Comparison of ENCODE assay signal across 20 cellular contexts in the genomic region with DNA sequence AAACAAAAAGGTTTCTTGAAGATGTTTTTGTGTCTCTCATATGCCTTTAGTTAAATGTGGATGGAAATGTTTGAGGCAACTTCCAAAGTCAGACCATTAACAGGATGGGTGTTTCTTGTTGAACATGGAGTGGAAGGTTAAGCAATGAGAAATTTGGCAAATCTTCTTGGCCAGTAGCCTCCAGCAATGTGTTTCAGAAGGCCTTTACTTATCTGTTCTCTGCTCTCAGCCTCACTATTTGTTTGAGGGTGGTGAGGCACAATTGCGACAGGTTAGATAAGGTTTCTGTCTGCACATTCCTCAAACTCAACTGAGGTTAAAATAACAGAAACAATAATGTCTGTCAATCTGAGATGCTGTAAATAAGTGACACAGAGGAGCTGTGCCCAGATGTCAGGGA.
"Had no signal": no experiment of that assay in that cellular context is flagged by ENCODE, and none has a peak within 500 bp of the region (broad histone marks: within the 10 kb centered on the region; RNA-seq: fewer than 3 reads in every experiment).

No MANE protein-coding gene starts in this region.

- H3K4me3 ChIP-seq: hepatocyte, tibial nerve, uterus had no signal

- H3K27ac Mint-ChIP-seq: activated B cell treated with CpG ODN at 0.5 μM for 24 hours; activated CD8-positive, alpha-beta T cell treated with anti-CD3 and anti-CD28 coated beads for 36 hours; activated naive CD8-positive, alpha-beta T cell treated with anti-CD3 and anti-CD28 coated beads for 36 hours; activated T-helper 17 cell treated with anti-CD3 and anti-CD28 coated beads, Interleukin-2, amount 50 U/mL, for 72 hours; progenitor cell of endocrine pancreas; stimulated activated naive CD8-positive, alpha-beta T cell treated with anti-CD3 and anti-CD28 coated beads, Interleukin-15, Interleukin-2, amounts not matched to agents 100 ng/mL and 50 ng/mL, for 24 hours; T-cell had no signal

- H3K27me3 Mint-ChIP-seq: activated B cell treated with CpG ODN at 0.5 μM for 24 hours; activated naive CD8-positive, alpha-beta T cell treated with anti-CD3 and anti-CD28 coated beads for 36 hours; activated T-helper 17 cell treated with anti-CD3 and anti-CD28 coated beads, Interleukin-2, amount 50 U/mL, for 72 hours; progenitor cell of endocrine pancreas; stimulated activated naive CD8-positive, alpha-beta T cell treated with anti-CD3 and anti-CD28 coated beads, Interleukin-15, Interleukin-2, amounts not matched to agents 100 ng/mL and 50 ng/mL, for 24 hours; T-cell had no signal

- H3K4me3 Mint-ChIP-seq: activated B cell treated with CpG ODN at 0.5 μM for 24 hours; activated CD8-positive, alpha-beta T cell treated with anti-CD3 and anti-CD28 coated beads for 36 hours; activated naive CD8-positive, alpha-beta T cell treated with anti-CD3 and anti-CD28 coated beads for 36 hours; activated T-helper 17 cell treated with anti-CD3 and anti-CD28 coated beads, Interleukin-2, amount 50 U/mL, for 72 hours; stimulated activated naive CD8-positive, alpha-beta T cell treated with anti-CD3 and anti-CD28 coated beads, Interleukin-15, Interleukin-2, amounts not matched to agents 100 ng/mL and 50 ng/mL, for 24 hours; T-cell had no signal

- H3K4me1 Mint-ChIP-seq: activated B cell treated with CpG ODN at 0.5 μM for 24 hours; activated naive CD8-positive, alpha-beta T cell treated with anti-CD3 and anti-CD28 coated beads for 36 hours; activated T-helper 17 cell treated with anti-CD3 and anti-CD28 coated beads, Interleukin-2, amount 50 U/mL, for 72 hours; T-cell had no signal

- DNase-seq: activated B cell treated with CpG ODN at 0.5 μM for 24 hours; activated CD4-positive, alpha-beta T cell treated with anti-CD3 and anti-CD28 coated beads for 4 hours; activated CD8-positive, alpha-beta T cell treated with anti-CD3 and anti-CD28 coated beads for 36 hours; activated naive CD4-positive, alpha-beta T cell; activated naive CD8-positive, alpha-beta T cell treated with anti-CD3 and anti-CD28 coated beads for 36 hours; activated T-cell treated with anti-CD3 and anti-CD28 coated beads, Interleukin-2, amount 50 U/mL, for 1 hour; amygdala; brain microvascular endothelial cell; cerebellar nuclear complex; effector CD4-positive, alpha-beta T cell; foreskin fibroblast; islet precursor cell; stimulated activated CD4-positive, alpha-beta T cell treated with anti-CD3 and anti-CD28 coated beads, Interleukin-2, amount 100 ng/mL, for 24 hours; T-cell; uterus had no signal

- H3K36me3 Mint-ChIP-seq: activated naive CD8-positive, alpha-beta T cell treated with anti-CD3 and anti-CD28 coated beads for 36 hours; T-cell had no signal

- H3K9me3 Mint-ChIP-seq: activated CD8-positive, alpha-beta T cell treated with anti-CD3 and anti-CD28 coated beads for 36 hours; activated naive CD8-positive, alpha-beta T cell treated with anti-CD3 and anti-CD28 coated beads for 36 hours; activated T-helper 17 cell treated with anti-CD3 and anti-CD28 coated beads, Interleukin-2, amount 50 U/mL, for 72 hours had no signal
